In the genomic region with DNA sequence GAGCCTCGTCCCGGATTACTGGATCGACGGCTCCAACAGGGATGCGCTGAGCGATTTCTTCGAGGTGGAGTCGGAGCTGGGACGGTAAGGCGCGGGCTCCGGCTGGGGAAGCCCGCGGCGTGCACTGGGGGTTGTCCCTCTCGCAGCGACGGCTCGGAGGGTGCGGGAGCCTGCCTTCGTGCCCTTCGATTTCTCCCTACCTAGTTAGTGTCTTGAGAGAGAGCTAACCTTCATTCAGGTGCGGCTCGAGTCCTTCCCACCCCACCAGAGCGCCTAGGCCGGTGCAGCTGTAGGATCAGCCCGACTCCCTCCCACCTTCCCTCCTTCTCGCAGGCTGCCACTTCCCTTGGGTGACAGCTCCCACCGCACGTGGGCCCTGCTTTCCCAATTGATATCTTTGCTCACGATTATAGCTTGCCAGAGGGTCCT, we compare ENCODE assay signal across 8 cellular contexts. TPM values are rescaled to one million over a fixed set of nuclear protein-coding genes. Genes with fewer than 3 reads are reported as not detected.
DNase-seq lines count a peak whose midpoint lies in the region; ATAC-seq, FAIRE-seq and TF ChIP-seq lines count a peak whose summit lies in the region.

No MANE protein-coding gene starts in this region.

- no peaks in the 10 kb centered on the region for H3K36me3 Mint-ChIP-seq in naive B cell

- peaks cover 0 to 2% (median 0%) of the 10 kb centered on the region in 7 donors for H3K9me3 Mint-ChIP-seq in naive B cell

- peak overlapping the region; percentile 58 to 91 (median 86) for H3K4me3 Mint-ChIP-seq in naive B cell

- peak overlapping the region in 3 of 6 donors; percentile 34 to 66 (median 44) for H3K27ac Mint-ChIP-seq in naive B cell

- ATAC-seq in GM18502 (IDR thresholded peaks at IDR 0.05; ENCODE audit: poor library complexity, unreplicated experiment) (peak; percentile 36), GM21576 (IDR thresholded peaks at IDR 0.05; ENCODE audit: unreplicated experiment) (peak; percentile 15), naive B cell (ENCODE audit: low read depth in 2 of 2) (peak; percentile 48 to 50)

- WGBS in HUES64 = 4% methylated on average over 30 of the region's 31 CpGs

- DNase-seq in cardiac fibroblast (ENCODE audit: low read depth in 2 of 2) = no peak
- no peak for DNase-seq in naive B cell
- peak; percentile 23 for DNase-seq in urothelium cell line (ENCODE audit: low spot score)
- DNase-seq in MV-4-11 (lab: John Stamatoyannopoulos, UW) = no peak
- DNase-seq in cortex of kidney (lab: John Stamatoyannopoulos, UW) = no peak

- H3K4me1 ChIP-seq in HUES64 (ENCODE audit: insufficient read depth, low read length) = peaks cover 16% of the 10 kb centered on the region

- H3K9ac ChIP-seq in HUES64 (ENCODE audit: low read depth, low read length) = peak overlapping the region; percentile 84

- H3K27me3 Mint-ChIP-seq in naive B cell = peaks cover 23 to 48% (median 39%) of the 10 kb centered on the region in 3 donors

- peaks cover 14 to 23% (median 15%) of the 10 kb centered on the region in 3 donors for H3K4me1 Mint-ChIP-seq in naive B cell

- H3K27ac ChIP-seq in HUES64 (ENCODE audit: low read depth, low read length) = no peak overlapping the region

- no peaks in the 10 kb centered on the region for H3K9me3 ChIP-seq in HUES64 (ENCODE audit: insufficient read depth, low read depth, low read length)

- no peak for TF ChIP-seq CTCF in cardiac fibroblast (IDR thresholded peaks at IDR 0.05; ENCODE audit: low read depth, low read length)

- H3K4me3 ChIP-seq in HUES64 (ENCODE audit: low read length) (peak overlapping the region; percentile 91), cardiac fibroblast (replicated peaks in 1 of 2; ENCODE audit: low read depth in 2 of 2, low read length in 2 of 2) (peak overlapping the region; percentile 64 to 72)

- H3K27me3 ChIP-seq in HUES64 (ENCODE audit: insufficient read depth, low read length) = peaks cover 36% of the 10 kb centered on the region

- H3K36me3 ChIP-seq in HUES64 (ENCODE audit: insufficient read depth, low read length) = no peaks in the 10 kb centered on the region

- FAIRE-seq in urothelium cell line (lab: Jason Lieb, UNC) = no peak

RNA-seq across cellular contexts. Expression of gene CAMK4, which starts 0.4 kb away (rescaled TPM):
- 3.9 TPM for polyA plus RNA-seq in HUES64 (2013, experiment 1 of 2)
- 6.1 TPM for polyA plus RNA-seq in HUES64 (2013, experiment 2 of 2)
- polyA plus RNA-seq in naive B cell (ENCODE audit: low read depth in 6 of 6) = under 1 TPM; 0.13 to 0.97 (median 0.59) TPM
